Comparison of ENCODE assay signal across 23 cellular contexts in the genomic region with DNA sequence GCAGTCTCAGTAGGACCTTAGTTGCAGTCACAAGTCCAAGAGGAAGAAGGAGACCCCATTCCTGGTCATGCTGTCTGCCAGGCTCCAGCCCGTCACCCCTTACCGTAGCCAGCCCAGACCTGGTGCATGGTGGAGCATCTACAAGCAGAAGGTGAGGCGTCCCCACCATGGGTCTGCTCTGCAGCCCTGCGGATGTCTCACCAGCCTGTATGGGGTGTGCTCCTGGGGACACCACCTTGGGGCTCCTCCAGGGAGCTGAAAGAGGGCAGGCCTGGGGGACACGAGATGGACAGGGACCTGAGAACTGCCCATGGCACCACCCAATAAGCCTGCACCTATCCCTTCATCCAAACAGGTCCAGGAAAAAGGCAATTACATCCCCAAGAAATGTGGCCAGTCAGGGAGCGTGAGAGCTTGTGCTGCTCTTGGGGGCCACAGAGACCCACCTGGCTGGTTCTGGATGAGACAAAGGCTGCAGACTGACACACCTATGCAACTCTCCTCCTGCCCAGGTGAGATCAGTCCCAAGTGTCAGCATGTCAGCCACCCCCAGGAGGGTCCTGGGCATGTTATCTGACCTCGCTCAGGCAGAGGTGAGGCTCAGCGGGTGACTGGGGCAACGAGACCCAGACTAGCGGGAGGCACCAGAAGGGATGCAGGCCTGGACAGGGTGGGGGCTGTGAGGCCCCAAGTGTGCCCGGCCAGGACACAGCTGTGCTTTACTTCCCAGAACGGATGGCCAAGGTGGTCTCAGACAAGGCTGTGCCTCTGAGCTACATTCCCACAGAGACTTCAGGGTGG.
DNase-seq lines count a peak whose midpoint lies in the region; ATAC-seq, FAIRE-seq and TF ChIP-seq lines count a peak whose summit lies in the region.
"Had no signal": no experiment of that assay in that cellular context is flagged by ENCODE, and none has a peak within 500 bp of the region (broad histone marks: within the 10 kb centered on the region; RNA-seq: fewer than 3 reads in every experiment).

No MANE protein-coding gene starts in this region.

- no peak for TF ChIP-seq EP300 in SK-N-SH (IDR thresholded peaks at IDR 0.05; ENCODE audit: borderline replicate concordance in 1 of 2, low read depth in 1 of 2, low read length in 1 of 2)

- H3K27me3 ChIP-seq in SK-N-SH (ENCODE audit: insufficient read depth): no peaks in the 10 kb centered on the region
- H3K27me3 ChIP-seq in H7 (ENCODE audit: control insufficient read depth, insufficient read depth, low read length): no peaks in the 10 kb centered on the region
- H3K27me3 ChIP-seq: BLaER1 treated with 17β-estradiol and CSF1 and Interleukin-3, amounts not matched to agents 10 nM and 100 nM had no signal

- H4K20me1 ChIP-seq in SK-N-SH (ENCODE audit: insufficient read depth): no peaks in the 10 kb centered on the region
- H4K20me1 ChIP-seq: BLaER1 treated with 17β-estradiol and CSF1 and Interleukin-3, amounts not matched to agents 10 nM and 100 nM had no signal

- peak; percentile 23 for DNase-seq in SK-N-SH
- peak; percentile 30 for DNase-seq in H7
- peak; percentile 3 for DNase-seq in epidermal melanocyte (ENCODE audit: insufficient read length, low spot score)
- DNase-seq in posterior vena cava (ENCODE audit: low spot score): peak; percentile 56
- no peak for DNase-seq in activated CD4-positive, alpha-beta memory T cell treated with anti-CD3 and anti-CD28 coated beads, Interleukin-2, amount 10 ng/mL, durations not matched to agents 7 days and 5 days
- DNase-seq in kidney: no peak
- DNase-seq in NCI-H2029 (lab: John Stamatoyannopoulos, UW): no peak
- DNase-seq: GM23248; HCEC 1CT; KG1; NCI-H1105; NCI-H146; NCI-H2029 treated with DMSO at 0.1 percent for 48 hours; NCI-H226; NCI-H524; NCI-H774; NK-92 treated with Interleukin-12 subunit alpha and Interleukin-12 subunit beta, amount 100 ng/mL, for 24 hours had no signal

- H3K9me3 ChIP-seq in SK-N-SH (no peaks in the 10 kb centered on the region), kidney (ENCODE audit: control insufficient read depth in 1 of 2, low read length in 2 of 2) (no peaks in the 10 kb centered on the region)
- H3K9me3 ChIP-seq: BLaER1 treated with 17β-estradiol and CSF1 and Interleukin-3, amounts not matched to agents 10 nM and 100 nM had no signal

- H3K4me2 ChIP-seq in SK-N-SH: no peak overlapping the region
- H3K4me2 ChIP-seq: BLaER1 treated with 17β-estradiol and CSF1 and Interleukin-3, amounts not matched to agents 10 nM and 100 nM had no signal

- H3K27ac ChIP-seq in SK-N-SH (ENCODE audit: low read depth in 2 of 2, low read length in 1 of 2) (peak overlapping the region in 1 of 2 experiments; percentile 98; a peak in 2 of 4 replicates), kidney (ENCODE audit: low read depth in 2 of 2, low read length in 2 of 2) (no peak overlapping the region)
- H3K27ac ChIP-seq: 22Rv1; BLaER1 treated with 17β-estradiol and CSF1 and Interleukin-3, amounts not matched to agents 10 nM and 100 nM; GM23248 had no signal

- peaks cover 3% of the 10 kb centered on the region for H3K4me1 Mint-ChIP-seq in activated CD4-positive, alpha-beta memory T cell treated with anti-CD3 and anti-CD28 coated beads, Interleukin-2, amount 10 ng/mL, durations not matched to agents 7 days and 5 days

- H3K36me3 ChIP-seq in SK-N-SH (replicated peaks in 1 of 2; ENCODE audit: control insufficient read depth in 1 of 2, insufficient read depth in 2 of 2, low read length in 1 of 2) (no peaks in the 10 kb centered on the region), H7 (replicated peaks; ENCODE audit: control insufficient read depth, insufficient read depth, low read length) (no peaks in the 10 kb centered on the region), kidney (ENCODE audit: control insufficient read depth in 1 of 2, insufficient read depth in 2 of 2, low read length in 2 of 2) (no peaks in the 10 kb centered on the region)
- H3K36me3 ChIP-seq: BLaER1 treated with 17β-estradiol and CSF1 and Interleukin-3, amounts not matched to agents 10 nM and 100 nM had no signal

- no peaks in the 10 kb centered on the region for H3K36me3 Mint-ChIP-seq in activated CD4-positive, alpha-beta memory T cell treated with anti-CD3 and anti-CD28 coated beads, Interleukin-2, amount 10 ng/mL, durations not matched to agents 7 days and 5 days (ENCODE audit: low read depth)
- H3K36me3 Mint-ChIP-seq: CD8-positive, alpha-beta T cell had no signal

- H3K27ac Mint-ChIP-seq in activated CD4-positive, alpha-beta memory T cell treated with anti-CD3 and anti-CD28 coated beads, Interleukin-2, amount 10 ng/mL, durations not matched to agents 7 days and 5 days: no peak overlapping the region
- H3K27ac Mint-ChIP-seq: CD8-positive, alpha-beta T cell had no signal

- no peak overlapping the region for H3K4me3 Mint-ChIP-seq in activated CD4-positive, alpha-beta memory T cell treated with anti-CD3 and anti-CD28 coated beads, Interleukin-2, amount 10 ng/mL, durations not matched to agents 7 days and 5 days
- H3K4me3 Mint-ChIP-seq: CD8-positive, alpha-beta T cell had no signal

- CTCF ChIA-PET in SK-N-SH (lab: Yijun Ruan, JAX): interaction anchor here (1.2 to 2.0 kb wide), 7 partner anchors 10 to 127 kb away, joined by 3 to 8 read pairs (median 5); no protein-coding TSS in a partner anchor
- CTCF ChIA-PET in activated CD4-positive, alpha-beta memory T cell treated with anti-CD3 and anti-CD28 coated beads, Interleukin-2, amount 10 ng/mL, durations not matched to agents 7 days and 5 days (lab: Charles Lee): no interaction called here

- no peaks in the 10 kb centered on the region for H3K9me2 ChIP-seq in SK-N-SH

- no peak for TF ChIP-seq RAD21 in SK-N-SH (IDR thresholded peaks at IDR 0.05; ENCODE audit: low read length)

- no peak for TF ChIP-seq CTCF in SK-N-SH (IDR thresholded peaks at IDR 0.05)
- TF ChIP-seq CTCF in kidney (IDR thresholded peaks at IDR 0.05; ENCODE audit: borderline replicate concordance, extremely low read depth, insufficient read depth): no peak

- peaks cover 2% of the 10 kb centered on the region for H3K27me3 Mint-ChIP-seq in activated CD4-positive, alpha-beta memory T cell treated with anti-CD3 and anti-CD28 coated beads, Interleukin-2, amount 10 ng/mL, durations not matched to agents 7 days and 5 days

- no peaks in the 10 kb centered on the region for H3K9me3 Mint-ChIP-seq in activated CD4-positive, alpha-beta memory T cell treated with anti-CD3 and anti-CD28 coated beads, Interleukin-2, amount 10 ng/mL, durations not matched to agents 7 days and 5 days
- H3K9me3 Mint-ChIP-seq: CD8-positive, alpha-beta T cell had no signal

- H3K4me1 ChIP-seq in SK-N-SH (ENCODE audit: control insufficient read depth in 1 of 2, insufficient read depth in 2 of 2, low read depth in 1 of 2, low read length in 1 of 2) (peaks cover 0 to 60% of the 10 kb centered on the region in 2 experiments; a peak in 2 of 4 replicates), kidney (ENCODE audit: control insufficient read depth in 1 of 2, insufficient read depth in 1 of 2, low read depth in 1 of 2, low read length in 2 of 2) (peaks cover 0 to 2% of the 10 kb centered on the region in 2 donors)

- no peak for FAIRE-seq in kidney (lab: Jason Lieb, UNC)
- FAIRE-seq: GM12891 had no signal

- no peaks in the 10 kb centered on the region for H3K79me2 ChIP-seq in SK-N-SH (ENCODE audit: insufficient read depth)

- H3K9ac ChIP-seq in SK-N-SH (no peak overlapping the region), kidney (ENCODE audit: low read length in 2 of 2) (no peak overlapping the region)
- H3K9ac ChIP-seq: BLaER1 treated with 17β-estradiol and CSF1 and Interleukin-3, amounts not matched to agents 10 nM and 100 nM; GM23248 had no signal

- POLR2A ChIA-PET in SK-N-SH (lab: Yijun Ruan, JAX): interaction anchor here (0.7 to 1.9 kb wide), 7 partner anchors 11 to 86 kb away, joined by 3 to 14 read pairs (median 6); a partner anchor contains a TSS
- POLR2A ChIA-PET in activated CD4-positive, alpha-beta memory T cell treated with anti-CD3 and anti-CD28 coated beads, Interleukin-2, amount 10 ng/mL, durations not matched to agents 7 days and 5 days (lab: Charles Lee): no interaction called here

- WGBS in SK-N-SH (ENCODE audit: low lambda C conversion rate): 55% methylated on average over 7 of the region's 12 CpGs

- H3F3A ChIP-seq in SK-N-SH (replicated peaks; ENCODE audit: insufficient read depth): no peaks in the 10 kb centered on the region

- no peak overlapping the region for H2AFZ ChIP-seq in SK-N-SH (ENCODE audit: low read depth)
- H2AFZ ChIP-seq: GM23248 had no signal

- H3K4me3 ChIP-seq in SK-N-SH (ENCODE audit: low read depth in 2 of 2, low read length in 1 of 2): no peak overlapping the region
- no peak overlapping the region for H3K4me3 ChIP-seq in H7 (ENCODE audit: insufficient read depth, low read depth, low read length)
- H3K4me3 ChIP-seq in kidney (ENCODE audit: low read length in 2 of 2): no peak overlapping the region
- H3K4me3 ChIP-seq: BLaER1 treated with 17β-estradiol and CSF1 and Interleukin-3, amounts not matched to agents 10 nM and 100 nM; GM23248 had no signal

- intact Hi-C loops in posterior vena cava (cut with DNase I): no loop called here
- intact Hi-C loops in kidney (cut with DNase I): no loop called here

- no peak for ATAC-seq in SK-N-SH treated with all-trans-retinoic acid at 6 μM for 48 hours
- ATAC-seq: CD8-positive, alpha-beta T cell; Panc1 had no signal

TF ChIP-seq in SK-N-SH, 30 proteins besides CTCF, POLR2A, EP300 and RAD21 (continues in another document):
- TF ChIP-seq YY1 (IDR thresholded peaks at IDR 0.05; ENCODE audit: low read depth): no peak
- TF ChIP-seq TEAD4 (IDR thresholded peaks at IDR 0.05; ENCODE audit: borderline replicate concordance, insufficient read depth): no peak

TF ChIP-seq in SK-N-SH treated with all-trans-retinoic acid at 6 μM for 48 hours, 23 proteins besides CTCF, POLR2A, EP300 and RAD21 (continues in another document):
- TF ChIP-seq CSDC2 (CRISPR knock-in tag; IDR thresholded peaks at IDR 0.05): no peak
- TF ChIP-seq SNAI2 (CRISPR knock-in tag; IDR thresholded peaks at IDR 0.05): no peak
- no peak for TF ChIP-seq PPARA (CRISPR knock-in tag; IDR thresholded peaks at IDR 0.05; ENCODE audit: borderline replicate concordance)
- no peak for TF ChIP-seq TCF4 (CRISPR knock-in tag; IDR thresholded peaks at IDR 0.05; ENCODE audit: borderline replicate concordance)
- no peak for TF ChIP-seq TOX (CRISPR knock-in tag; IDR thresholded peaks at IDR 0.05; ENCODE audit: borderline replicate concordance)
- TF ChIP-seq, protein P1, sequence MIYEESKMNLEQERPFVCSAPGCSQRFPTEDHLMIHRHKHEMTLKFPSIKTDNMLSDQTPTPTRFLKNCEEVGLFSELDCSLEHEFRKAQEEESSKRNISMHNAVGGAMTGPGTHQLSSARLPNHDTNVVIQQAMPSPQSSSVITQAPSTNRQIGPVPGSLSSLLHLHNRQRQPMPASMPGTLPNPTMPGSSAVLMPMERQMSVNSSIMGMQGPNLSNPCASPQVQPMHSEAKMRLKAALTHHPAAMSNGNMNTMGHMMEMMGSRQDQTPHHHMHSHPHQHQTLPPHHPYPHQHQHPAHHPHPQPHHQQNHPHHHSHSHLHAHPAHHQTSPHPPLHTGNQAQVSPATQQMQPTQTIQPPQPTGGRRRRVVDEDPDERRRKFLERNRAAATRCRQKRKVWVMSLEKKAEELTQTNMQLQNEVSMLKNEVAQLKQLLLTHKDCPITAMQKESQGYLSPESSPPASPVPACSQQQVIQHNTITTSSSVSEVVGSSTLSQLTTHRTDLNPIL (CRISPR knock-in tag; IDR thresholded peaks at IDR 0.05; ENCODE audit: low read depth): no peak
- TF ChIP-seq ESRRG (CRISPR knock-in tag; IDR thresholded peaks at IDR 0.05): no peak

Comparison
In these comparisons a context has a peak if more than half of its experiments do, and no peak if none do; other contexts are left out.
1. DNase-seq: peak in SK-N-SH (single experiment), H7 (single experiment), epidermal melanocyte (single experiment) and posterior vena cava (single experiment); none in activated CD4-positive, alpha-beta memory T cell treated with anti-CD3 and anti-CD28 coated beads, Interleukin-2, amount 10 ng/mL, durations not matched to agents 7 days and 5 days (single experiment), kidney (single experiment) and NCI-H2029 (single experiment).